1 cellular context compared by ENCODE assay signal in the genomic region with DNA sequence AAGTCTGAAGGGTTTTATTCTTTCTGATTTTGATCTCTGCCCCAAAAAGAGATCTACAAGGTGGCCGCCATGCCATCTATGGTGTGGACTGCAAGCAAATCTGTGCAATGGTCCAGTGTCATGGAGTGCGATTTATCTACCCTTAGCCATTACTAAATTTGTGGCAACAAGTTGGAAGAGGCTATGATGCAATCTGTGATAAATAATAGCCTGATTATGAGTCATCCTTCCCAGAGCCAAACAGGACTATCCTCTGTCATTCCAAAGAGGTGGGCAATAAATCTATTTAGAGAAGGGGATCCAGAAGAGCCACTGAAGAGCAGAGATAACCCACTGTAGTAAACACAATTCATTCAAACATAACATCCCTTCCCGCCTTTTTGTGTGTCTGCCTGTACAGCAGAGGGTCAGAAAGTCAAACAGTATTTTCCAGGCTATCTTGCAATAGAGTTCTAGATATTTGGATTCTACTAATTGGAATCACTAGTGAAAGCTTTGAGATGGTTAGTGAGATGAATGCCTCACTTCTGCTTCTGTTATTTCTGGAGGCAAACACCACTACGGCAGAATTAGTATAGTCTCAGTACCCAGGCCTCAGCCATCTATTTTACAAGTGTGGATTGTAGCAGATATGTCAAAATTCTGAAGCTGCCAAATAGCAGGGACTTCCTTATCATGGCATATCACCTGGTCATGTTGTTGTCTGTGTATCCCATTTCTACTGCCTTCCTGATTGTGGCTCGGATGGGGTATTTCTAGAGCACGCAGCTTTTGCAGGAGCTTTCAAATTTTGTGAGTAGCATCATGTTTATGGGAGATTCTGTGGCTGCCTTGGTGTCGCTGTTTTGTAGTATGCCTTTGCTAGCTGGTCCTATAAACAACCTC.
TF ChIP-seq lines count a peak whose summit lies in the region.

No MANE protein-coding gene starts in this region.

TF ChIP-seq in Ishikawa, 13 proteins besides CTCF, POLR2A, EP300 and RAD21 (continued from another document):
- TF ChIP-seq REST (IDR thresholded peaks at IDR 0.05; ENCODE audit: low read depth), result no peak
